ENCODE assay signal across 14 cellular contexts in genomic region chr12:115398311-115398781, GRCh38.
DNase-seq lines count a peak whose midpoint lies in the region; ATAC-seq and TF ChIP-seq lines count a peak whose summit lies in the region.
"Had no signal": no experiment of that assay in that cellular context is flagged by ENCODE, and none has a peak within 500 bp of the region (broad histone marks: within the 10 kb centered on the region; RNA-seq: fewer than 3 reads in every experiment).

No MANE protein-coding gene starts in this region.

- H3K4me1 ChIP-seq in colonic mucosa = no peaks in the 10 kb centered on the region

- intact Hi-C loops in colonic mucosa (cut with DNase I) = no loop called here

- no peaks in the 10 kb centered on the region for H3K9me3 ChIP-seq in colonic mucosa

- H3K27ac ChIP-seq in colonic mucosa = no peak overlapping the region
- H3K27ac ChIP-seq: thoracic aorta had no signal

- no peak for TF ChIP-seq CTCF in colonic mucosa (IDR thresholded peaks at IDR 0.05)

- no peak overlapping the region for H3K9ac ChIP-seq in colonic mucosa (ENCODE audit: low read depth in 2 of 2, low read length in 2 of 2)

- DNase-seq in NCI-H82 (lab: John Stamatoyannopoulos, UW) (peak; percentile 71), NCI-H82 treated with DMSO at 0.1 percent for 48 hours (lab: John Stamatoyannopoulos, UW; ENCODE audit: unreplicated experiment) (no peak), NCI-H460 (ENCODE audit: extremely low read depth, low read depth) (peak; percentile 80), colonic mucosa (peak; percentile 19), renal cortical epithelial cell (ENCODE audit: low read depth) (peak; percentile 3), globus pallidus (ENCODE audit: low spot score) (no peak)
- no peak for DNase-seq in stimulated activated CD4-positive, alpha-beta T cell treated with anti-CD3 and anti-CD28 coated beads, Interleukin-2, amount 100 ng/mL, for 48 hours
- DNase-seq: aorta; effector memory CD8-positive, alpha-beta T cell; hippocampal formation; midbrain; NCI-H146 had no signal

- ATAC-seq in HG03442 (IDR thresholded peaks at IDR 0.05; ENCODE audit: unreplicated experiment) = no peak
- ATAC-seq: effector memory CD8-positive, alpha-beta T cell had no signal

- H3K36me3 ChIP-seq in colonic mucosa = no peaks in the 10 kb centered on the region
- H3K36me3 ChIP-seq: thoracic aorta had no signal

- no peak overlapping the region for H3K4me3 ChIP-seq in colonic mucosa
- H3K4me3 ChIP-seq: thoracic aorta had no signal

- H3K27me3 ChIP-seq in colonic mucosa = no peaks in the 10 kb centered on the region

Comparison
In these comparisons a context has a peak if more than half of its experiments do, and no peak if none do; other contexts are left out.
1. DNase-seq: peak in NCI-H82 (single experiment), NCI-H460 (single experiment), colonic mucosa (single experiment) and renal cortical epithelial cell (single experiment); none in NCI-H82 treated with DMSO at 0.1 percent for 48 hours (single experiment), stimulated activated CD4-positive, alpha-beta T cell treated with anti-CD3 and anti-CD28 coated beads, Interleukin-2, amount 100 ng/mL, for 48 hours (0 of 2) and globus pallidus (single experiment).